Comparison of ENCODE assay signal across 8 cellular contexts in the genomic region with DNA sequence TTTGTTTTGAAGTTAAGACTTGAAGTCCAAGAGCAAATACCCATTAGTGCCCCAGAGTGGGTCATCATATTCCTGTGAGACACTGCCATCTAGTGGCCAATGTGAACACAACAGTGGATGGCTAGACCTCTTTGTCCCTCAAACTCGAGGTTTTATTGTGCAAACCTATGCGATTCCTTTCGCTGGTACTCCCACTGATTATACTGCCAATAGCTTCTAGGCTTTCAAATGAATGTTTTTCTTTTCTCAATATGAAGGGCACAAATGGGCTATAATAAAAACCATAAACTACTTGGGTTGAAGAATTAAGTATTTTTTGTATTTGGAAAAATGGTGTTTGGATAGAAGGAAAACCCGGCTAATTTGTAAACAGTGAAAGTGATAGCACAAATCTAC.
DNase-seq lines count a peak whose midpoint lies in the region; ATAC-seq, FAIRE-seq and TF ChIP-seq lines count a peak whose summit lies in the region.

No MANE protein-coding gene starts in this region.

- no peaks in the 10 kb centered on the region for H4K20me1 ChIP-seq in GM23338 (replicated peaks; ENCODE audit: insufficient read depth)
- no peaks in the 10 kb centered on the region for H4K20me1 ChIP-seq in MM.1S (ENCODE audit: insufficient read depth, low read length)

- H3K79me1 ChIP-seq in trophoblast cell (ENCODE audit: low read length) = no peaks in the 10 kb centered on the region

- no peak overlapping the region for H2AK5ac ChIP-seq in trophoblast cell (ENCODE audit: low read length)

- FAIRE-seq in urothelium cell line (lab: Jason Lieb, UNC) = no peak

- peaks cover 2% of the 10 kb centered on the region for H3K27me3 Mint-ChIP-seq in GM23338 (ENCODE audit: insufficient read depth, low read depth, poor library complexity)

- H3K79me2 ChIP-seq in GM23338 (replicated peaks; ENCODE audit: insufficient read depth) (no peaks in the 10 kb centered on the region), MM.1S (ENCODE audit: low read length) (no peaks in the 10 kb centered on the region), trophoblast cell (ENCODE audit: control insufficient read depth, insufficient read depth, low read length, poor library complexity) (no peaks in the 10 kb centered on the region)

- H2BK12ac ChIP-seq in trophoblast cell (ENCODE audit: low read length) = no peak overlapping the region

- no peak overlapping the region for H3K4me3 ChIP-seq in GM23338
- no peak overlapping the region for H3K4me3 ChIP-seq in MM.1S (ENCODE audit: low read length)
- no peak overlapping the region for H3K4me3 ChIP-seq in SJCRH30
- no peak overlapping the region for H3K4me3 ChIP-seq in trophoblast cell (ENCODE audit: low read depth, low read length)

- no peaks in the 10 kb centered on the region; the same call in 2 of the 3 replicates for H3K4me1 Mint-ChIP-seq in GM23338

- no peaks in the 10 kb centered on the region for H3K27me3 ChIP-seq in GM23338 (ENCODE audit: insufficient read depth)
- H3K27me3 ChIP-seq in MM.1S (replicated peaks; ENCODE audit: insufficient read depth, low read length) = no peaks in the 10 kb centered on the region
- no peaks in the 10 kb centered on the region for H3K27me3 ChIP-seq in SJCRH30
- H3K27me3 ChIP-seq in trophoblast cell (ENCODE audit: insufficient read depth, low read length) = no peaks in the 10 kb centered on the region

- H4K91ac ChIP-seq in trophoblast cell (ENCODE audit: low read depth, low read length) = no peak overlapping the region

- no peak overlapping the region for H2BK120ac ChIP-seq in trophoblast cell (ENCODE audit: insufficient read depth, low read length, poor library complexity)

- H2AFZ ChIP-seq in GM23338 (no peak overlapping the region), MM.1S (ENCODE audit: low read length) (no peak overlapping the region), trophoblast cell (ENCODE audit: insufficient read depth, low read length, poor library complexity) (no peak overlapping the region)

- H2BK5ac ChIP-seq in trophoblast cell (ENCODE audit: low read depth, low read length, poor library complexity) = no peak overlapping the region

- peak; percentile 97 for ATAC-seq in GM23338

- no peak overlapping the region for H4K8ac ChIP-seq in trophoblast cell (ENCODE audit: low read depth, low read length)

- H3K27ac Mint-ChIP-seq in GM23338 = no peak overlapping the region

- no peak overlapping the region for H4K12ac ChIP-seq in trophoblast cell (ENCODE audit: low read depth, low read length)

- H3K14ac ChIP-seq in trophoblast cell (ENCODE audit: low read length) = no peak overlapping the region

- no peak overlapping the region for H3K18ac ChIP-seq in trophoblast cell (ENCODE audit: low read length)

- H3K4me3 Mint-ChIP-seq in GM23338 = no peak overlapping the region

- no peaks in the 10 kb centered on the region; the same call in 2 of the 3 replicates for H3K9me3 Mint-ChIP-seq in GM23338

- H3K9ac ChIP-seq in MM.1S (ENCODE audit: low read length) = no peak overlapping the region
- H3K9ac ChIP-seq in trophoblast cell (ENCODE audit: low read length) = no peak overlapping the region

- H3K9me3 ChIP-seq in MM.1S (replicated peaks; ENCODE audit: insufficient read depth, low read length) = no peaks in the 10 kb centered on the region
- H3K9me3 ChIP-seq in SJCRH30 (replicated peaks) = no peaks in the 10 kb centered on the region
- H3K9me3 ChIP-seq in trophoblast cell (ENCODE audit: insufficient read depth, low read depth, low read length) = no peaks in the 10 kb centered on the region

- no peaks in the 10 kb centered on the region for H3K36me3 ChIP-seq in GM23338 (ENCODE audit: insufficient read depth)
- H3K36me3 ChIP-seq in MM.1S (replicated peaks; ENCODE audit: insufficient read depth, low read length) = no peaks in the 10 kb centered on the region
- no peaks in the 10 kb centered on the region for H3K36me3 ChIP-seq in SJCRH30
- H3K36me3 ChIP-seq in trophoblast cell (ENCODE audit: control insufficient read depth in 1 of 2, insufficient read depth in 2 of 2, low read length in 2 of 2) = no peaks in the 10 kb centered on the region

- H3K27ac ChIP-seq in GM23338 (ENCODE audit: low read depth) (no peak overlapping the region), MM.1S (ENCODE audit: low read length) (no peak overlapping the region), SJCRH30 (no peak overlapping the region), trophoblast cell (ENCODE audit: low read depth, low read length) (no peak overlapping the region)

- peak; percentile 78 for DNase-seq in EL
- peak; percentile 91 for DNase-seq in GM23338 (ENCODE audit: low spot score)
- peak; percentile 88 for DNase-seq in MM.1S
- peak; percentile 49 to 84 for DNase-seq in SJCRH30
- DNase-seq in activated gamma-delta T cell treated with anti-CD3 and anti-CD28 coated beads, Interleukin-2, amount 50 U/mL, for 16 hours (ENCODE audit: low read depth) = peak; percentile 54
- DNase-seq in germinal center (ENCODE audit: low spot score) = peak; percentile 83
- peak; percentile 81 to 98 for DNase-seq in trophoblast cell
- peak; percentile 81 for DNase-seq in urothelium cell line (ENCODE audit: low spot score)

- no peak overlapping the region for H3K4ac ChIP-seq in trophoblast cell (ENCODE audit: low read depth, low read length)

- TF ChIP-seq CTCF in GM23338 (conservative IDR thresholded peaks at IDR 0.05; ENCODE audit: low read depth in 2 of 2) (peak; percentile 99), MM.1S (IDR thresholded peaks at IDR 0.05; ENCODE audit: low read length) (peak; percentile 98)

- H3K4me2 ChIP-seq in GM23338 = no peak overlapping the region
- no peak overlapping the region for H3K4me2 ChIP-seq in MM.1S (ENCODE audit: low read depth, low read length)
- H3K4me2 ChIP-seq in trophoblast cell (ENCODE audit: low read length) = no peak overlapping the region

- 0 out of 2 replicates have a peak, but pooled peaks cover under 1% of the 10 kb centered on the region for H3K4me1 ChIP-seq in GM23338 (ENCODE audit: insufficient read depth)
- H3K4me1 ChIP-seq in MM.1S (ENCODE audit: low read length) = no peaks in the 10 kb centered on the region
- H3K4me1 ChIP-seq in SJCRH30 = no peaks in the 10 kb centered on the region
- peaks cover 0 to under 1% of the 10 kb centered on the region in 2 experiments for H3K4me1 ChIP-seq in trophoblast cell (ENCODE audit: control insufficient read depth in 1 of 2, insufficient read depth in 2 of 2, low read length in 2 of 2)

- no peaks in the 10 kb centered on the region for H3K36me3 Mint-ChIP-seq in GM23338 (ENCODE audit: low read depth)

- WGBS in trophoblast cell (ENCODE audit: extremely low coverage, insufficient coverage, insufficient read length) = 100% methylated on average over 1 of the region's 4 CpGs

- H3F3A ChIP-seq in GM23338 (replicated peaks; ENCODE audit: low read depth) = no peaks in the 10 kb centered on the region
- H3F3A ChIP-seq in MM.1S (ENCODE audit: insufficient read depth, low read length) = no peaks in the 10 kb centered on the region

- H3K9me2 ChIP-seq in GM23338 (ENCODE audit: insufficient read depth) (no peaks in the 10 kb centered on the region), MM.1S (replicated peaks; ENCODE audit: insufficient read depth, low read length) (no peaks in the 10 kb centered on the region)

- H3K23ac ChIP-seq in trophoblast cell (ENCODE audit: low read length) = no peak overlapping the region

TF ChIP-seq in GM23338, 12 proteins besides CTCF, POLR2A, EP300 and RAD21 (continues in another document):
- no peak for TF ChIP-seq NANOG (IDR thresholded peaks at IDR 0.05; ENCODE audit: borderline replicate concordance)
